In the genomic region with DNA sequence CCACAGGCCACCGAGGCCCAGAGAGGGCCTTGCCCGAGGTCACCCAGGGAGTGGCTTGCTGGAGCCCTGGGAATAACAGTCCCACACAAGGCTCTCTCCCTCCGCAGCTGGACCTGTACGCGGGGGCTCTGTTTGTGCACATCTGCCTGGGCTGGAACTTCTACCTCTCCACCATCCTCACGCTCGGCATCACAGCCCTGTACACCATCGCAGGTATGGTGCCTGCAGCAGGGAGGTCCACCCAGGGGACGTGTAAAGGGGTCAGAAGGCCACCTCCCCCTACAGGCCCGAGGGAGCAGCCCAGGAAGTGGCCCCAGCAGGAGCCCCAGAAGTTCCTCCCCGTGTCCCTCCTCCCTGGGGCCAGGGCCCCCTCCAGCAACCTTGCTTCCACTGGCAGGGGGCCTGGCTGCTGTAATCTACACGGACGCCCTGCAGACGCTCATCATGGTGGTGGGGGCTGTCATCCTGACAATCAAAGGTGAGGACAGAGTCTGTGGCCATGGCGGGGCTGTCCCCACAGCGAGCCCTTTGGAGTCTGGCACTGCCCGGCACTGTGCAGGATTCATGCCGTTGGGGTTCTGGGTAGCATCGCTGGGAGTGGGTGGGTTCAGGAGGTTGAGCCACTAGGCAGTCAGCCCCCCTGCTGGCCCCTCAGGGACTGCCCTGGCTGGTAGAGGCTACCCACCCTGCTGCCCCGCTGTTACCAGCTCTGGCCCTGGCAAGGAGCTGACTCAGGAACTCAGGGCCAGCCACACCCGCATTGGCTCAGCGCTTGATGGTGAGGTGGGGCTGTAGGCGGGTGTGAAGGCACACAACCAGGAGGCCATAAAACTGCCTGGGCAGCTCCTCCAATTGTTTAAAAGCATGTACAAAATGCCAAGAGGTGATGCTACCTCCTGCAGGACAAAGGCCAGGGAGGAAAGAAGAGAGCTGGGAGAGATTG, we compare ENCODE assay signal across 9 cellular contexts. TPM values are rescaled to one million over a fixed set of nuclear protein-coding genes. Genes with fewer than 3 reads are reported as not detected.
DNase-seq lines count a peak whose midpoint lies in the region; ATAC-seq and TF ChIP-seq lines count a peak whose summit lies in the region.
"Had no signal": no experiment of that assay in that cellular context is flagged by ENCODE, and none has a peak within 500 bp of the region (broad histone marks: within the 10 kb centered on the region; RNA-seq: fewer than 3 reads in every experiment).

No MANE protein-coding gene starts in this region.

- H3K27ac ChIP-seq in RWPE2 (ENCODE audit: poor library complexity, severe bottlenecking): peak overlapping the region; percentile 67

- peak; percentile 26 for ATAC-seq in activated CD8-positive, alpha-beta T cell treated with anti-CD3 and anti-CD28 coated beads for 36 hours
- no peak for ATAC-seq in activated CD8-positive, alpha-beta T cell treated with anti-CD3 and anti-CD28 coated beads, Interleukin-2, amount 10 ng/mL, durations not matched to agents 7 days and 5 days
- ATAC-seq in RWPE2 (ENCODE audit: low read depth) (peak; percentile 81), GM19035 (IDR thresholded peaks at IDR 0.05; ENCODE audit: unreplicated experiment) (no peak), GM19395 (IDR thresholded peaks at IDR 0.05; ENCODE audit: unreplicated experiment) (no peak)
- ATAC-seq in stimulated activated naive B cell treated with anti-CD40 and anti-IgM and Interleukin-4, amounts not matched to agents 10 μg/mL and 1 μg/mL and 100 μg/mL, for 72 hours (replicated peaks): no peak

- no peaks in the 10 kb centered on the region for H3K9me3 Mint-ChIP-seq in activated CD8-positive, alpha-beta T cell treated with anti-CD3 and anti-CD28 coated beads for 36 hours
- H3K9me3 Mint-ChIP-seq in activated CD8-positive, alpha-beta T cell treated with anti-CD3 and anti-CD28 coated beads, Interleukin-2, amount 10 ng/mL, durations not matched to agents 7 days and 5 days (ENCODE audit: insufficient read depth): no peaks in the 10 kb centered on the region
- no peaks in the 10 kb centered on the region for H3K9me3 Mint-ChIP-seq in stimulated activated naive B cell treated with anti-CD40 and anti-IgM and Interleukin-4, amounts not matched to agents 10 μg/mL and 1 μg/mL and 100 μg/mL, for 72 hours

- H3K9me3 ChIP-seq in RWPE2 (ENCODE audit: severe bottlenecking): no peaks in the 10 kb centered on the region

- no peaks in the 10 kb centered on the region for H3K36me3 Mint-ChIP-seq in activated CD8-positive, alpha-beta T cell treated with anti-CD3 and anti-CD28 coated beads for 36 hours (ENCODE audit: low read depth)
- no peaks in the 10 kb centered on the region for H3K36me3 Mint-ChIP-seq in activated CD8-positive, alpha-beta T cell treated with anti-CD3 and anti-CD28 coated beads, Interleukin-2, amount 10 ng/mL, durations not matched to agents 7 days and 5 days (ENCODE audit: low read depth)
- peaks cover 23 to 39% of the 10 kb centered on the region in 2 donors for H3K36me3 Mint-ChIP-seq in stimulated activated naive B cell treated with anti-CD40 and anti-IgM and Interleukin-4, amounts not matched to agents 10 μg/mL and 1 μg/mL and 100 μg/mL, for 72 hours

- no peak overlapping the region for H3K4me3 Mint-ChIP-seq in activated CD8-positive, alpha-beta T cell treated with anti-CD3 and anti-CD28 coated beads for 36 hours
- H3K4me3 Mint-ChIP-seq in activated CD8-positive, alpha-beta T cell treated with anti-CD3 and anti-CD28 coated beads, Interleukin-2, amount 10 ng/mL, durations not matched to agents 7 days and 5 days: no peak overlapping the region
- no peak overlapping the region for H3K4me3 Mint-ChIP-seq in stimulated activated naive B cell treated with anti-CD40 and anti-IgM and Interleukin-4, amounts not matched to agents 10 μg/mL and 1 μg/mL and 100 μg/mL, for 72 hours

- no peaks in the 10 kb centered on the region for H3K27me3 ChIP-seq in RWPE2 (ENCODE audit: insufficient read depth, poor library complexity, severe bottlenecking)

- H3K4me3 ChIP-seq in RWPE2 (ENCODE audit: severe bottlenecking): no peak overlapping the region

- intact Hi-C loops in activated CD8-positive, alpha-beta T cell treated with anti-CD3 and anti-CD28 coated beads for 36 hours (cut with micrococcal nuclease): no loop called here

- H3K4me1 Mint-ChIP-seq in activated CD8-positive, alpha-beta T cell treated with anti-CD3 and anti-CD28 coated beads for 36 hours (ENCODE audit: low read depth): peaks cover 8% of the 10 kb centered on the region
- peaks cover 3% of the 10 kb centered on the region for H3K4me1 Mint-ChIP-seq in activated CD8-positive, alpha-beta T cell treated with anti-CD3 and anti-CD28 coated beads, Interleukin-2, amount 10 ng/mL, durations not matched to agents 7 days and 5 days (ENCODE audit: low read depth)
- H3K4me1 Mint-ChIP-seq in stimulated activated naive B cell treated with anti-CD40 and anti-IgM and Interleukin-4, amounts not matched to agents 10 μg/mL and 1 μg/mL and 100 μg/mL, for 72 hours: peaks cover 0 to 3% of the 10 kb centered on the region in 2 donors

- POLR2A ChIA-PET in activated CD8-positive, alpha-beta T cell treated with anti-CD3 and anti-CD28 coated beads for 36 hours (lab: Charles Lee): interaction anchor here (1.4 kb wide), 1 partner anchor 54 kb away, joined by 3 read pairs; no protein-coding TSS in a partner anchor
- POLR2A ChIA-PET in activated CD8-positive, alpha-beta T cell treated with anti-CD3 and anti-CD28 coated beads, Interleukin-2, amount 10 ng/mL, durations not matched to agents 7 days and 5 days (lab: Charles Lee): no interaction called here

- peaks cover 29% of the 10 kb centered on the region for H3K4me1 ChIP-seq in RWPE2 (ENCODE audit: insufficient read depth, poor library complexity, severe bottlenecking)

- CTCF ChIA-PET in activated CD8-positive, alpha-beta T cell treated with anti-CD3 and anti-CD28 coated beads for 36 hours (lab: Charles Lee): interaction anchor here (1.1 to 1.9 kb wide), 2 partner anchors 8 to 16 kb away, joined by 3 to 8 read pairs; no protein-coding TSS in a partner anchor
- CTCF ChIA-PET in activated CD8-positive, alpha-beta T cell treated with anti-CD3 and anti-CD28 coated beads, Interleukin-2, amount 10 ng/mL, durations not matched to agents 7 days and 5 days (lab: Charles Lee): interaction anchor here (1.2 kb wide), 1 partner anchor 8 kb away, joined by 8 read pairs; no protein-coding TSS in a partner anchor

- no peaks in the 10 kb centered on the region for H3K27me3 Mint-ChIP-seq in activated CD8-positive, alpha-beta T cell treated with anti-CD3 and anti-CD28 coated beads for 36 hours
- H3K27me3 Mint-ChIP-seq in activated CD8-positive, alpha-beta T cell treated with anti-CD3 and anti-CD28 coated beads, Interleukin-2, amount 10 ng/mL, durations not matched to agents 7 days and 5 days (ENCODE audit: low read depth): no peaks in the 10 kb centered on the region
- peaks cover 0 to 5% of the 10 kb centered on the region in 2 donors for H3K27me3 Mint-ChIP-seq in stimulated activated naive B cell treated with anti-CD40 and anti-IgM and Interleukin-4, amounts not matched to agents 10 μg/mL and 1 μg/mL and 100 μg/mL, for 72 hours

- H3K27ac Mint-ChIP-seq in activated CD8-positive, alpha-beta T cell treated with anti-CD3 and anti-CD28 coated beads for 36 hours: no peak overlapping the region
- no peak overlapping the region for H3K27ac Mint-ChIP-seq in activated CD8-positive, alpha-beta T cell treated with anti-CD3 and anti-CD28 coated beads, Interleukin-2, amount 10 ng/mL, durations not matched to agents 7 days and 5 days
- H3K27ac Mint-ChIP-seq in stimulated activated naive B cell treated with anti-CD40 and anti-IgM and Interleukin-4, amounts not matched to agents 10 μg/mL and 1 μg/mL and 100 μg/mL, for 72 hours: peak overlapping the region; percentile 73

- peaks cover 34% of the 10 kb centered on the region for H3K36me3 ChIP-seq in RWPE2 (ENCODE audit: low read depth)

- TF ChIP-seq CTCF in activated CD8-positive, alpha-beta T cell treated with anti-CD3 and anti-CD28 coated beads for 36 hours (IDR thresholded peaks at IDR 0.05): no peak
- no peak for TF ChIP-seq CTCF in RWPE2 (IDR thresholded peaks at IDR 0.05; ENCODE audit: poor library complexity, severe bottlenecking)

- DNase-seq in activated CD8-positive, alpha-beta T cell treated with anti-CD3 and anti-CD28 coated beads for 36 hours: peak; percentile 30
- DNase-seq in activated CD8-positive, alpha-beta T cell treated with anti-CD3 and anti-CD28 coated beads, Interleukin-2, amount 10 ng/mL, durations not matched to agents 7 days and 5 days: no peak
- no peak for DNase-seq in RWPE2 (ENCODE audit: low spot score)
- DNase-seq in glomerular visceral epithelial cell (ENCODE audit: extremely low spot score): peak; percentile 35
- DNase-seq in stimulated activated naive B cell treated with anti-CD40 and anti-IgM and Interleukin-4, amounts not matched to agents 10 μg/mL and 1 μg/mL and 100 μg/mL, for 72 hours: no peak
- DNase-seq in stimulated activated naive CD4-positive, alpha-beta T cell treated with Interleukin-2 at 50 U/mL for 16 hours (lab: John Stamatoyannopoulos, UW): no peak
- DNase-seq: stimulated activated CD4-positive, alpha-beta T cell treated with anti-CD3 and anti-CD28 coated beads, Interleukin-2, amount 100 ng/mL, for 48 hours had no signal

RNA-seq across cellular contexts. Expression of a gene that starts 17.3 kb away (rescaled TPM):
- total RNA-seq in activated CD8-positive, alpha-beta T cell treated with anti-CD3 and anti-CD28 coated beads for 36 hours: not detected
- total RNA-seq in activated CD8-positive, alpha-beta T cell treated with anti-CD3 and anti-CD28 coated beads, Interleukin-2, amount 10 ng/mL, durations not matched to agents 7 days and 5 days: not detected

RNA-seq across cellular contexts. Expression of a gene that starts 35.3 kb away (rescaled TPM):
- total RNA-seq in activated CD8-positive, alpha-beta T cell treated with anti-CD3 and anti-CD28 coated beads for 36 hours: 10 to 100 TPM; 11.9 to 12.1 TPM
- 1 to 10 TPM; 4.0 to 4.5 TPM for total RNA-seq in activated CD8-positive, alpha-beta T cell treated with anti-CD3 and anti-CD28 coated beads, Interleukin-2, amount 10 ng/mL, durations not matched to agents 7 days and 5 days

Comparison
In these comparisons a context has a peak if more than half of its experiments do, and no peak if none do; other contexts are left out.
1. ATAC-seq: peak in activated CD8-positive, alpha-beta T cell treated with anti-CD3 and anti-CD28 coated beads for 36 hours (single experiment) and RWPE2 (single experiment); none in activated CD8-positive, alpha-beta T cell treated with anti-CD3 and anti-CD28 coated beads, Interleukin-2, amount 10 ng/mL, durations not matched to agents 7 days and 5 days (single experiment), stimulated activated naive B cell treated with anti-CD40 and anti-IgM and Interleukin-4, amounts not matched to agents 10 μg/mL and 1 μg/mL and 100 μg/mL, for 72 hours (0 of 2), GM19035 (single experiment) and GM19395 (single experiment).
2. DNase-seq: peak in activated CD8-positive, alpha-beta T cell treated with anti-CD3 and anti-CD28 coated beads for 36 hours (single experiment) and glomerular visceral epithelial cell (single experiment); none in activated CD8-positive, alpha-beta T cell treated with anti-CD3 and anti-CD28 coated beads, Interleukin-2, amount 10 ng/mL, durations not matched to agents 7 days and 5 days (single experiment), RWPE2 (single experiment), stimulated activated naive B cell treated with anti-CD40 and anti-IgM and Interleukin-4, amounts not matched to agents 10 μg/mL and 1 μg/mL and 100 μg/mL, for 72 hours (single experiment) and stimulated activated naive CD4-positive, alpha-beta T cell treated with Interleukin-2 at 50 U/mL for 16 hours (single experiment).